In genomic region chr6:246349-246748, GRCh38 we compare ENCODE assay signal across 22 cellular contexts.
"Had no signal": no experiment of that assay in that cellular context is flagged by ENCODE, and none has a peak within 500 bp of the region (broad histone marks: within the 10 kb centered on the region; RNA-seq: fewer than 3 reads in every experiment).

No MANE protein-coding gene starts in this region.

- H3K4me1 ChIP-seq: esophagus muscularis mucosa, neural progenitor cell, psoas muscle, stomach had no signal

- H3K27ac Mint-ChIP-seq: activated CD4-positive, alpha-beta memory T cell treated with anti-CD3 and anti-CD28 coated beads, Interleukin-2, amount 10 ng/mL, durations not matched to agents 7 days and 5 days; activated CD8-positive, alpha-beta memory T cell treated with anti-CD3 and anti-CD28 coated beads, Interleukin-2, amount 10 ng/mL, durations not matched to agents 7 days and 5 days; activated naive CD8-positive, alpha-beta T cell treated with anti-CD3 and anti-CD28 coated beads, Interleukin-2, amount 10 ng/mL, durations not matched to agents 7 days and 5 days; brain; naive B cell; neural progenitor cell; T-helper 1 cell treated with Interleukin-12 subunit alpha and Interleukin-12 subunit beta and Interleukin-4 antibody, amounts not matched to agents 30 μg/mL and 1 μg/mL, for 36 hours; type B pancreatic cell had no signal

- H3K4me1 Mint-ChIP-seq: brain, neural progenitor cell had no signal

- H3K4me3 ChIP-seq: esophagus muscularis mucosa, hepatocyte, mucosa of descending colon, neural progenitor cell, psoas muscle, stomach had no signal

- H3K4me2 ChIP-seq: hepatocyte, neural progenitor cell had no signal

- H3K36me3 Mint-ChIP-seq: brain, neural progenitor cell, type B pancreatic cell had no signal

- H3K4me3 Mint-ChIP-seq: activated CD4-positive, alpha-beta memory T cell treated with anti-CD3 and anti-CD28 coated beads, Interleukin-2, amount 10 ng/mL, durations not matched to agents 7 days and 5 days; activated CD8-positive, alpha-beta memory T cell treated with anti-CD3 and anti-CD28 coated beads, Interleukin-2, amount 10 ng/mL, durations not matched to agents 7 days and 5 days; activated naive CD8-positive, alpha-beta T cell treated with anti-CD3 and anti-CD28 coated beads, Interleukin-2, amount 10 ng/mL, durations not matched to agents 7 days and 5 days; brain; neural progenitor cell; T-helper 1 cell treated with Interleukin-12 subunit alpha and Interleukin-12 subunit beta and Interleukin-4 antibody, amounts not matched to agents 30 μg/mL and 1 μg/mL, for 36 hours; type B pancreatic cell had no signal

- H2AFZ ChIP-seq: hepatocyte, neural progenitor cell had no signal

- H3K9ac ChIP-seq: neural progenitor cell had no signal

- H3K36me3 ChIP-seq: esophagus muscularis mucosa, neural progenitor cell, stomach had no signal

- H3K27me3 Mint-ChIP-seq: naive B cell had no signal

- DNase-seq: activated CD4-positive, alpha-beta memory T cell treated with anti-CD3 and anti-CD28 coated beads, Interleukin-2, amount 10 ng/mL, durations not matched to agents 7 days and 5 days; activated CD8-positive, alpha-beta memory T cell treated with anti-CD3 and anti-CD28 coated beads, Interleukin-2, amount 10 ng/mL, durations not matched to agents 7 days and 5 days; activated naive CD4-positive, alpha-beta T cell; activated naive CD8-positive, alpha-beta T cell treated with anti-CD3 and anti-CD28 coated beads, Interleukin-2, amount 10 ng/mL, durations not matched to agents 7 days and 5 days; cerebellar nuclear complex; effector CD4-positive, alpha-beta T cell; left cardiac atrium; mesenchymal stem cell; mucosa of descending colon; naive B cell; psoas muscle; right cardiac atrium; small intestine; stimulated activated CD4-positive, alpha-beta T cell treated with anti-CD3 and anti-CD28 coated beads, Interleukin-15, amount 100 ng/mL, for 24 hours; stimulated activated CD4-positive, alpha-beta T cell treated with anti-CD3 and anti-CD28 coated beads, Interleukin-2, amount 100 ng/mL, for 48 hours; stomach had no signal

- ATAC-seq: activated CD8-positive, alpha-beta memory T cell treated with anti-CD3 and anti-CD28 coated beads, Interleukin-2, amount 10 ng/mL, durations not matched to agents 7 days and 5 days; mucosa of descending colon; psoas muscle; right cardiac atrium had no signal

- H3K27ac ChIP-seq: esophagus muscularis mucosa, hepatocyte, neural progenitor cell, psoas muscle, stomach had no signal

- H3K9me3 ChIP-seq: mucosa of descending colon had no signal

- H3K79me2 ChIP-seq: hepatocyte had no signal

- H3K27me3 ChIP-seq: hepatocyte, neural progenitor cell had no signal

- H3K9me3 Mint-ChIP-seq: type B pancreatic cell had no signal
